18 cellular contexts compared by ENCODE assay signal in genomic region chrX:75131973-75132627, GRCh38.
"Had no signal": no experiment of that assay in that cellular context is flagged by ENCODE, and none has a peak within 500 bp of the region (broad histone marks: within the 10 kb centered on the region; RNA-seq: fewer than 3 reads in every experiment).

No MANE protein-coding gene starts in this region.

- H3K9me3 ChIP-seq: mucosa of descending colon, neutrophil, thoracic aorta, upper lobe of right lung had no signal

- ATAC-seq: activated CD4-positive, alpha-beta T cell treated with anti-CD3 and anti-CD28 coated beads for 36 hours; left colon; mucosa of descending colon; naive thymus-derived CD4-positive, alpha-beta T cell; sciatic nerve; T-helper 17 cell; upper lobe of right lung had no signal

- H3K4me1 ChIP-seq: upper lobe of right lung had no signal

- H3K36me3 Mint-ChIP-seq: immature natural killer cell had no signal

- H3K36me3 ChIP-seq: cardiac muscle cell, esophagus muscularis mucosa, neutrophil, thoracic aorta, upper lobe of right lung had no signal

- H3K27me3 ChIP-seq: cardiac muscle cell, esophagus muscularis mucosa, neutrophil, upper lobe of right lung had no signal

- DNase-seq: activated CD4-positive, alpha-beta memory T cell treated with anti-CD3 and anti-CD28 coated beads for 36 hours; activated CD4-positive, alpha-beta T cell treated with anti-CD3 and anti-CD28 coated beads for 36 hours; activated effector memory CD4-positive, alpha-beta T cell treated with Interleukin-2 at 50 U/mL for 16 hours; activated naive CD4-positive, alpha-beta T cell treated with anti-CD3 and anti-CD28 coated beads, Interleukin-2, amount 50 U/mL, for 16 hours; activated T-cell treated with anti-CD3 and anti-CD28 coated beads, Interleukin-2, amount 50 U/mL, for 24 hours; immature natural killer cell; left colon; mammary epithelial cell; mucosa of descending colon; naive thymus-derived CD4-positive, alpha-beta T cell; stimulated activated naive CD8-positive, alpha-beta T cell treated with anti-CD3 and anti-CD28 coated beads, Interleukin-15, Interleukin-2, amounts not matched to agents 100 U/mL and 50 U/mL, for 24 hours; T-helper 17 cell; upper lobe of right lung had no signal

- H3K27me3 Mint-ChIP-seq: activated CD4-positive, alpha-beta memory T cell treated with anti-CD3 and anti-CD28 coated beads for 36 hours; activated CD4-positive, alpha-beta T cell treated with anti-CD3 and anti-CD28 coated beads for 36 hours; naive thymus-derived CD4-positive, alpha-beta T cell; T-helper 17 cell had no signal

- H3K4me3 ChIP-seq: cardiac muscle cell, esophagus muscularis mucosa, mucosa of descending colon, thoracic aorta, upper lobe of right lung had no signal

- H3K27ac Mint-ChIP-seq: activated CD4-positive, alpha-beta memory T cell treated with anti-CD3 and anti-CD28 coated beads for 36 hours; activated CD4-positive, alpha-beta T cell treated with anti-CD3 and anti-CD28 coated beads for 36 hours; activated T-cell treated with anti-CD3 and anti-CD28 coated beads, Interleukin-2, amount 50 U/mL, for 24 hours; T-helper 17 cell had no signal

- H3K4me3 Mint-ChIP-seq: activated CD4-positive, alpha-beta memory T cell treated with anti-CD3 and anti-CD28 coated beads for 36 hours; activated CD4-positive, alpha-beta T cell treated with anti-CD3 and anti-CD28 coated beads for 36 hours; activated T-cell treated with anti-CD3 and anti-CD28 coated beads, Interleukin-2, amount 50 U/mL, for 24 hours; immature natural killer cell had no signal

- H3K27ac ChIP-seq: cardiac muscle cell, esophagus muscularis mucosa, neutrophil, thoracic aorta, upper lobe of right lung had no signal

- H3K9me3 Mint-ChIP-seq: activated CD4-positive, alpha-beta memory T cell treated with anti-CD3 and anti-CD28 coated beads for 36 hours; activated T-cell treated with anti-CD3 and anti-CD28 coated beads, Interleukin-2, amount 50 U/mL, for 24 hours; immature natural killer cell had no signal
